In genomic region chr5:53476531-53477480, GRCh38 we compare ENCODE assay signal across 1 cellular context.
TF ChIP-seq lines count a peak whose summit lies in the region.

No MANE protein-coding gene starts in this region.

TF ChIP-seq in HepG2, 621 proteins besides CTCF, POLR2A, EP300 and RAD21 (continued from another document and continues in another):
- TF ChIP-seq ZNF800 (CRISPR knock-in tag; IDR thresholded peaks at IDR 0.05) (peak; percentile 89), PHB2 (IDR thresholded peaks at IDR 0.05; ENCODE audit: partially characterized antibody) (no peak), RFX1 (IDR thresholded peaks at IDR 0.05) (no peak), GLMP (CRISPR knock-in tag; IDR thresholded peaks at IDR 0.05; ENCODE audit: borderline replicate concordance) (no peak), FOXP4 (CRISPR knock-in tag; IDR thresholded peaks at IDR 0.05) (peak; percentile 100), ISL2 (CRISPR knock-in tag; IDR thresholded peaks at IDR 0.05) (peak; percentile 100), ZNF33B (CRISPR knock-in tag; IDR thresholded peaks at IDR 0.05) (peak; percentile 70; the same call in 1 of the 2 replicates), ZNF33A (CRISPR knock-in tag; IDR thresholded peaks at IDR 0.05; ENCODE audit: borderline replicate concordance) (no peak), ZNF607 (CRISPR knock-in tag; IDR thresholded peaks at IDR 0.05; ENCODE audit: borderline replicate concordance) (peak; percentile 87; the same call in 1 of the 2 replicates), NKX3-1 (CRISPR knock-in tag; IDR thresholded peaks at IDR 0.05) (peak; percentile 91), RERE (CRISPR knock-in tag; IDR thresholded peaks at IDR 0.05; ENCODE audit: low read depth) (peak; percentile 97), MBNL3 (CRISPR knock-in tag; conservative IDR thresholded peaks at IDR 0.05) (no peak), REST (IDR thresholded peaks at IDR 0.05; ENCODE audit: borderline replicate concordance in 1 of 2, low read depth in 1 of 2, low read length in 2 of 2) (peak in 1 of 2 experiments; percentile 85; a peak in 1 of 4 replicates), MATR3 (CRISPR knock-in tag; IDR thresholded peaks at IDR 0.05) (no peak), BCL3 (CRISPR knock-in tag; IDR thresholded peaks at IDR 0.05) (peak; percentile 76; the same call in 1 of the 2 replicates), ZNF777 (CRISPR knock-in tag; IDR thresholded peaks at IDR 0.05) (peak; percentile 70; the same call in 1 of the 2 replicates), PHF5A (CRISPR knock-in tag; IDR thresholded peaks at IDR 0.05; ENCODE audit: low read depth, unreplicated experiment) (peak; percentile 99), GABPA (IDR thresholded peaks at IDR 0.05; ENCODE audit: low read depth, low read length) (no peak), GABPA (CRISPR knock-in tag; IDR thresholded peaks at IDR 0.05; ENCODE audit: low read depth) (peak; percentile 62; the same call in 1 of the 2 replicates), ZHX2 (IDR thresholded peaks at IDR 0.05; ENCODE audit: low read depth) (peak; percentile 78), ZHX2 (CRISPR knock-in tag; IDR thresholded peaks at IDR 0.05; ENCODE audit: borderline replicate concordance) (peak; percentile 88; the same call in 1 of the 2 replicates), GATAD1 (CRISPR knock-in tag; IDR thresholded peaks at IDR 0.05) (peak; percentile 80), RFX5 (IDR thresholded peaks at IDR 0.05; ENCODE audit: low read depth, low read length) (no peak), ZNF232 (CRISPR knock-in tag; IDR thresholded peaks at IDR 0.05; ENCODE audit: borderline replicate concordance) (peak; percentile 76; the same call in 1 of the 2 replicates), ARNTL (CRISPR knock-in tag; IDR thresholded peaks at IDR 0.05) (peak; percentile 95), SKIL (CRISPR knock-in tag; IDR thresholded peaks at IDR 0.05; ENCODE audit: borderline replicate concordance) (peak; percentile 99), ZEB1 (IDR thresholded peaks at IDR 0.05; ENCODE audit: insufficient replicate concordance, low read depth) (peak; percentile 73), ZNF879 (CRISPR knock-in tag; IDR thresholded peaks at IDR 0.05) (no peak), ARNT (IDR thresholded peaks at IDR 0.05) (no peak)
